35 cellular contexts compared by ENCODE assay signal in genomic region chr3:24258727-24259600, GRCh38.
DNase-seq lines count a peak whose midpoint lies in the region; ATAC-seq and TF ChIP-seq lines count a peak whose summit lies in the region.
"Had no signal": no experiment of that assay in that cellular context is flagged by ENCODE, and none has a peak within 500 bp of the region (broad histone marks: within the 10 kb centered on the region; RNA-seq: fewer than 3 reads in every experiment).

No MANE protein-coding gene starts in this region.

- ATAC-seq in heart left ventricle (peak; percentile 25 to 77 (median 58)), left ventricle myocardium superior (peak; percentile 73), psoas muscle (peak; percentile 40 to 76 (median 58)), aorta (ENCODE audit: low FRiP score) (peak; percentile 61), HG02571 (IDR thresholded peaks at IDR 0.05; ENCODE audit: unreplicated experiment) (no peak)
- ATAC-seq: effector memory CD8-positive, alpha-beta T cell; HCT116; stimulated activated naive B cell treated with anti-CD40 and anti-IgM and Interleukin-4, amounts not matched to agents 10 μg/mL and 1 μg/mL and 100 μg/mL, for 72 hours; WTC11 had no signal

- H3K36me3 ChIP-seq in heart left ventricle: no peaks in the 10 kb centered on the region
- no peaks in the 10 kb centered on the region for H3K36me3 ChIP-seq in psoas muscle (ENCODE audit: insufficient read depth in 1 of 2, low read depth in 1 of 2)
- no peaks in the 10 kb centered on the region for H3K36me3 ChIP-seq in aorta (ENCODE audit: control insufficient read depth in 1 of 2, insufficient read depth in 2 of 2, low read length in 1 of 2)
- H3K36me3 ChIP-seq: cardiac muscle cell, uterus had no signal

- no peaks in the 10 kb centered on the region for H3K4me1 Mint-ChIP-seq in progenitor cell of endocrine pancreas (ENCODE audit: low read depth)
- H3K4me1 Mint-ChIP-seq: activated CD4-positive, alpha-beta T cell treated with anti-CD3 and anti-CD28 coated beads, Interleukin-2, amount 10 ng/mL, durations not matched to agents 24 days and 14 days; activated naive CD4-positive, alpha-beta T cell treated with anti-CD3 and anti-CD28 coated beads, Interleukin-2, amount 50 U/mL, for 24 hours; CD14-positive monocyte; memory B cell; neural crest cell; stimulated activated naive B cell treated with anti-CD40 and anti-IgM and Interleukin-4, amounts not matched to agents 10 μg/mL and 1 μg/mL and 100 μg/mL, for 72 hours; WTC11 had no signal

- no peaks in the 10 kb centered on the region for H3K9me3 Mint-ChIP-seq in progenitor cell of endocrine pancreas (ENCODE audit: low read depth)
- H3K9me3 Mint-ChIP-seq: activated CD4-positive, alpha-beta T cell treated with anti-CD3 and anti-CD28 coated beads, Interleukin-2, amount 10 ng/mL, durations not matched to agents 24 days and 14 days; activated naive CD4-positive, alpha-beta T cell treated with anti-CD3 and anti-CD28 coated beads, Interleukin-2, amount 50 U/mL, for 24 hours; activated T-helper 2 cell treated with anti-CD3 and anti-CD28 coated beads, Interferon-gamma antibody, Interleukin-2, Interleukin-4, amounts not matched to agents 10 μg/mL and 5 μg/mL and 100 μg/mL, durations not matched to agents 14 hours and 24 hours and 36 hours; CD14-positive monocyte; effector memory CD8-positive, alpha-beta T cell; memory B cell; neural crest cell; stimulated activated naive B cell treated with anti-CD40 and anti-IgM and Interleukin-4, amounts not matched to agents 10 μg/mL and 1 μg/mL and 100 μg/mL, for 72 hours; WTC11 had no signal

- no peak overlapping the region for H3K4me3 Mint-ChIP-seq in progenitor cell of endocrine pancreas (ENCODE audit: low read depth)
- H3K4me3 Mint-ChIP-seq: activated CD4-positive, alpha-beta T cell treated with anti-CD3 and anti-CD28 coated beads, Interleukin-2, amount 10 ng/mL, durations not matched to agents 24 days and 14 days; activated naive CD4-positive, alpha-beta T cell treated with anti-CD3 and anti-CD28 coated beads, Interleukin-2, amount 50 U/mL, for 24 hours; CD14-positive monocyte; effector memory CD8-positive, alpha-beta T cell; memory B cell; neural crest cell; stimulated activated naive B cell treated with anti-CD40 and anti-IgM and Interleukin-4, amounts not matched to agents 10 μg/mL and 1 μg/mL and 100 μg/mL, for 72 hours; WTC11 had no signal

- intact Hi-C loops in heart left ventricle (cut with DNase I): no loop called here
- intact Hi-C loops in cardiac septum (cut with DNase I): no loop called here
- intact Hi-C loops in left ventricle myocardium superior (cut with micrococcal nuclease): no loop called here
- intact Hi-C loops in psoas muscle (cut with DNase I): no loop called here
- intact Hi-C loops in aorta (cut with DNase I): no loop called here

- no peak for DNase-seq in heart left ventricle
- DNase-seq in cardiac septum (ENCODE audit: low spot score): no peak
- DNase-seq in left ventricle myocardium superior: no peak
- DNase-seq in psoas muscle: no peak
- DNase-seq in aorta: no peak
- DNase-seq in stimulated activated CD4-positive, alpha-beta T cell treated with anti-CD3 and anti-CD28 coated beads, Interleukin-4, amount 100 ng/mL, for 24 hours: no peak
- DNase-seq in progenitor cell of endocrine pancreas (ENCODE audit: low spot score, unreplicated experiment): no peak
- DNase-seq: activated CD4-positive, alpha-beta T cell treated with anti-CD3 and anti-CD28 coated beads, Interleukin-2, amount 10 ng/mL, durations not matched to agents 24 days and 14 days; activated CD8-positive, alpha-beta memory T cell treated with anti-CD3 and anti-CD28 coated beads for 24 hours; activated T-cell treated with anti-CD3 and anti-CD28 coated beads for 4 hours; cortex of kidney; DMS79; effector memory CD8-positive, alpha-beta T cell; erythroblast; head of caudate nucleus; KBM-7; NCI-H1092; NCI-H1694 treated with DMSO at 0.1 percent for 48 hours; NCI-H446 treated with DMSO at 0.1 percent for 48 hours; NCI-H774; posterior cingulate gyrus; RPMI8226; stimulated activated naive B cell treated with anti-CD40 and anti-IgM and Interleukin-4, amounts not matched to agents 10 μg/mL and 1 μg/mL and 100 μg/mL, for 72 hours; testis; uterus had no signal

- 60 to 71% (median 68%) methylated on average over 12 of the region's 12 CpGs for WGBS in heart left ventricle, 4 donors
- 32 to 39% (median 32%) methylated on average over 12 of the region's 12 CpGs for WGBS in psoas muscle, 3 donors
- whole genome bisulfite sequencing in aorta, 2 donors: 8 to 16% methylated on average over 12 of the region's 12 CpGs

- TF ChIP-seq POLR2A in heart left ventricle (IDR thresholded peaks at IDR 0.05): no peak

- H3K27ac ChIP-seq in heart left ventricle: peak overlapping the region in 8 of 12 donors; percentile 7 to 74 (median 26)
- peak overlapping the region; percentile 88 for H3K27ac ChIP-seq in psoas muscle
- H3K27ac ChIP-seq in aorta (ENCODE audit: low read depth in 1 of 2, low read length in 2 of 2): peak overlapping the region; percentile 88 to 98
- H3K27ac ChIP-seq: cardiac muscle cell, SK-N-MC, testis had no signal

- no peaks in the 10 kb centered on the region for H3K27me3 Mint-ChIP-seq in progenitor cell of endocrine pancreas
- H3K27me3 Mint-ChIP-seq: stimulated activated naive B cell treated with anti-CD40 and anti-IgM and Interleukin-4, amounts not matched to agents 10 μg/mL and 1 μg/mL and 100 μg/mL, for 72 hours had no signal

- no peaks in the 10 kb centered on the region for H3K36me3 Mint-ChIP-seq in progenitor cell of endocrine pancreas (ENCODE audit: insufficient read depth)
- H3K36me3 Mint-ChIP-seq: activated naive CD4-positive, alpha-beta T cell treated with anti-CD3 and anti-CD28 coated beads, Interleukin-2, amount 50 U/mL, for 24 hours; CD14-positive monocyte; memory B cell; stimulated activated naive B cell treated with anti-CD40 and anti-IgM and Interleukin-4, amounts not matched to agents 10 μg/mL and 1 μg/mL and 100 μg/mL, for 72 hours; WTC11 had no signal

- H3K9me3 ChIP-seq in heart left ventricle: no peaks in the 10 kb centered on the region
- no peaks in the 10 kb centered on the region for H3K9me3 ChIP-seq in psoas muscle
- no peaks in the 10 kb centered on the region for H3K9me3 ChIP-seq in aorta (ENCODE audit: control insufficient read depth, low read length)
- H3K9me3 ChIP-seq: testis, uterus had no signal

- no peak for TF ChIP-seq CTCF in heart left ventricle (IDR thresholded peaks at IDR 0.05)
- no peak for TF ChIP-seq CTCF in psoas muscle (IDR thresholded peaks at IDR 0.05)
- no peak for TF ChIP-seq CTCF in progenitor cell of endocrine pancreas (IDR thresholded peaks at IDR 0.05; ENCODE audit: unreplicated experiment)

- H3K4me3 ChIP-seq in heart left ventricle: no peak overlapping the region
- H3K4me3 ChIP-seq in psoas muscle: peak overlapping the region; percentile 49
- peak overlapping the region in 1 of 2 donors; percentile 15 for H3K4me3 ChIP-seq in aorta (ENCODE audit: low read length in 2 of 2)
- H3K4me3 ChIP-seq: cardiac muscle cell, SK-N-MC, testis, uterus had no signal

- H3K27ac Mint-ChIP-seq in progenitor cell of endocrine pancreas: no peak overlapping the region
- H3K27ac Mint-ChIP-seq: activated CD4-positive, alpha-beta T cell treated with anti-CD3 and anti-CD28 coated beads, Interleukin-2, amount 10 ng/mL, durations not matched to agents 24 days and 14 days; activated naive CD4-positive, alpha-beta T cell treated with anti-CD3 and anti-CD28 coated beads, Interleukin-2, amount 50 U/mL, for 24 hours; activated T-helper 2 cell treated with anti-CD3 and anti-CD28 coated beads, Interferon-gamma antibody, Interleukin-2, Interleukin-4, amounts not matched to agents 10 μg/mL and 5 μg/mL and 100 μg/mL, durations not matched to agents 14 hours and 24 hours and 36 hours; CD14-positive monocyte; effector memory CD8-positive, alpha-beta T cell; memory B cell; stimulated activated naive B cell treated with anti-CD40 and anti-IgM and Interleukin-4, amounts not matched to agents 10 μg/mL and 1 μg/mL and 100 μg/mL, for 72 hours; WTC11 had no signal

- H3K27me3 ChIP-seq in heart left ventricle (no peaks in the 10 kb centered on the region), psoas muscle (ENCODE audit: insufficient read depth in 3 of 3, low read length in 2 of 3) (no peaks in the 10 kb centered on the region), aorta (ENCODE audit: control insufficient read depth in 1 of 2, insufficient read depth in 2 of 2, low read length in 1 of 2) (no peaks in the 10 kb centered on the region)
- H3K27me3 ChIP-seq: cardiac muscle cell, testis, uterus had no signal

- H3K4me1 ChIP-seq in heart left ventricle: peaks cover 0 to 29% (median 15%) of the 10 kb centered on the region in 12 donors
- peaks cover 54% of the 10 kb centered on the region for H3K4me1 ChIP-seq in psoas muscle
- peaks cover 6 to 19% of the 10 kb centered on the region in 2 donors for H3K4me1 ChIP-seq in aorta (ENCODE audit: control insufficient read depth in 1 of 2, insufficient read depth in 2 of 2, low read length in 2 of 2)
- H3K4me1 ChIP-seq: testis had no signal

Comparison
In these comparisons a context has a peak if more than half of its experiments do, and no peak if none do; other contexts are left out.
1. H3K27ac ChIP-seq: peak in every context shown above with its lines; median percentile 93 in aorta; 88 in psoas muscle; 26 in heart left ventricle.